Comparison of ENCODE assay signal across 9 cellular contexts in the genomic region with DNA sequence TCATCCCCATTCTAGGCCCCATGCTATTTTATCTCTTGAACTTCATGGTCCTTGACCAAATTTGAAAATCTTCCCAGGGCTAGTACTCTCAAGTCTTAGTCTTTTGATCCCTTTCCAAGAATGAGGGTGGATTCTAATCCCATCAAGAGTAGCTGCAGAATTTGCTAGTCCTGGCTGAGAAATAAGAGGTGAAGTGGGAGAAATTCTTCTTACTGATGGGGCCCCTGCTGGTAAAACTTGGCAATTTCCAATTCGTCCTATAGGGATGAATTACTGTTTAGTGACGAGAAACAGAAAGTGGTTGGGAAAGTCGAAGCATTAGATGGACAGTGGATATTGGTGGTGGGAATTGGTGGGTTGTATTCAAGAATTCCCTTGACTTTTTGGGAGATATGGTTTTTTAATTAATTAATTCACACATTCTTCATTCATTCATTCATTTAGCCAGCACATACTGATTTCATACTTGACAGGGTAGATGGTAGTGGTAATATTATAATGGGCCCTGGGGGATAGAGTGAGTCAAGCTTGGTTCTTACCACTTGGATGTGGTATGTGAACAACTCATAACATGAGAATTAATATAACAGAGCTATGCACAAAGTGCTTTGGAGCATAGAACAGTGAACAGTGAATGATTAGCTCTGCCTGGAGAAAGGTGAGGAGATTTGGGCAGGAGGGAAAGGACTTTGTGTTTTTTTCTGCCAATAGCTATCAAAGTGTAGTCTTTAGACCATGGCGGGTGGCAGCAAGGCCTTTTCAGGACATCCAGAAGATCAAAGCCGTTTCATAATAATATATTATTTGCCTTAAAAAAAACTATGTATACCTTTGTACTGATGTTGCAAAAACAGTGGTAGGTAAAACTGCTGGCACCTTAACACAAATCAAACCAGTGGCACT.
DNase-seq lines count a peak whose midpoint lies in the region; ATAC-seq, FAIRE-seq and TF ChIP-seq lines count a peak whose summit lies in the region.
"Had no signal": no experiment of that assay in that cellular context is flagged by ENCODE, and none has a peak within 500 bp of the region (broad histone marks: within the 10 kb centered on the region; RNA-seq: fewer than 3 reads in every experiment).

No MANE protein-coding gene starts in this region.

- H3K27ac ChIP-seq in 22Rv1 = no peak overlapping the region

- peak; percentile 58 for FAIRE-seq in GM12892 (lab: Jason Lieb, UNC)

- TF ChIP-seq CTCF in 22Rv1 (IDR thresholded peaks at IDR 0.05) (0 out of 2 replicates have a peak, but pooled peaks have one; percentile 6), NB4 (IDR thresholded peaks at IDR 0.05; ENCODE audit: low read depth, low read length) (peak; percentile 30)

- TF ChIP-seq POLR2A in GM12892 (IDR thresholded peaks at IDR 0.05; ENCODE audit: low read depth, low read length) (no peak), NB4 (IDR thresholded peaks at IDR 0.05; ENCODE audit: extremely low read depth, insufficient read length) (no peak)

- no peak overlapping the region for H3K4me3 ChIP-seq in NB4 (ENCODE audit: low read depth, low read length)

- ATAC-seq in GM19023 (IDR thresholded peaks at IDR 0.05; ENCODE audit: unreplicated experiment) (no peak), HG02938 (IDR thresholded peaks at IDR 0.05; ENCODE audit: unreplicated experiment) (no peak), HG02970 (IDR thresholded peaks at IDR 0.05; ENCODE audit: low FRiP score, unreplicated experiment) (no peak)

- DNase-seq in GM12892 (ENCODE audit: insufficient read length) = no peak
- DNase-seq in NB4 (ENCODE audit: low read depth) = peak; percentile 71
- DNase-seq in fibroblast of the conjunctiva (ENCODE audit: low read depth) = peak; percentile 34
- DNase-seq in NCI-H1436 treated with DMSO at 0.1 percent for 48 hours (lab: John Stamatoyannopoulos, UW) = no peak
- DNase-seq: posterior cingulate gyrus had no signal

Comparison
In these comparisons a context has a peak if more than half of its experiments do, and no peak if none do; other contexts are left out.
1. DNase-seq: peak in NB4 (single experiment) and fibroblast of the conjunctiva (single experiment); none in GM12892 (single experiment) and NCI-H1436 treated with DMSO at 0.1 percent for 48 hours (single experiment).